15 cellular contexts compared by ENCODE assay signal in the genomic region with DNA sequence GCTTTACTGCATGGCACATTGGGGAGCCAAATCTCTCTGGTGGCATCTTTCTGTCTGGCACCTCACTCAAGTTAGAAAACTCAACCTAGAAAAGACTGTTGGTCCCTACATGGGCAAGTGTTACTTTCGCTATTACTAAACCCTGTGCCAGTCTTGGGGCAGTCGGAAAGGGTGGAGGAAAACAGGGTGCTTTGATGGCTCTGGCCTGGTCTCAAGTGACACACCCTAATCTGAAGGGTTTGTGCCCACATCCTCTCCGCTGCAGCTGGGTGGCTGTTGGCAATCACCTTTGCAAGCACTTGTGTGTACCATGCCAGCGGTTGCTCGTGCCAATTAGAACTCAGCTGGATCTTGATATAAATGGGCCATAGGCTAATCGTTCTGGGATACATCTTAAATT.
DNase-seq lines count a peak whose midpoint lies in the region; ATAC-seq and TF ChIP-seq lines count a peak whose summit lies in the region.
"Had no signal": no experiment of that assay in that cellular context is flagged by ENCODE, and none has a peak within 500 bp of the region (broad histone marks: within the 10 kb centered on the region; RNA-seq: fewer than 3 reads in every experiment).

No MANE protein-coding gene starts in this region.

- H3K9me3 ChIP-seq in CD4-positive, CD25-positive, alpha-beta regulatory T cell (ENCODE audit: control insufficient read depth in 2 of 2, low read length in 2 of 2), result no peaks in the 10 kb centered on the region
- H3K9me3 ChIP-seq in left lung, result no peaks in the 10 kb centered on the region
- H3K9me3 ChIP-seq: heart right ventricle had no signal

- H3K27ac Mint-ChIP-seq in CD4-positive, CD25-positive, alpha-beta regulatory T cell, result peak overlapping the region; percentile 95 to 96 (median 96)
- H3K27ac Mint-ChIP-seq in activated CD4-positive, alpha-beta memory T cell treated with anti-CD3 and anti-CD28 coated beads for 36 hours, result peak overlapping the region; percentile 81
- H3K27ac Mint-ChIP-seq in nephron progenitor cell, result no peak overlapping the region

- ATAC-seq in CD4-positive, CD25-positive, alpha-beta regulatory T cell (ENCODE audit: low read depth in 2 of 2), result peak; percentile 74 to 79
- peak; percentile 66 for ATAC-seq in left lung
- no peak for ATAC-seq in GM21529 (IDR thresholded peaks at IDR 0.05; ENCODE audit: unreplicated experiment)
- ATAC-seq in GM18858 (IDR thresholded peaks at IDR 0.05; ENCODE audit: unreplicated experiment), result no peak
- no peak for ATAC-seq in left ventricle myocardium superior

- POLR2A ChIA-PET in activated CD4-positive, alpha-beta memory T cell treated with anti-CD3 and anti-CD28 coated beads for 36 hours (lab: Charles Lee), result interaction anchor here (0.6 to 2.9 kb wide), 3 partner anchors 8 to 36 kb away, joined by 3 to 16 read pairs (median 3); no protein-coding TSS in a partner anchor

- H3K27ac ChIP-seq in CD4-positive, CD25-positive, alpha-beta regulatory T cell (ENCODE audit: insufficient read depth, low read length, poor library complexity, severe bottlenecking), result peak overlapping the region; percentile 90
- H3K27ac ChIP-seq in left lung, result no peak overlapping the region
- H3K27ac ChIP-seq: PC-9 had no signal

- CTCF ChIA-PET in activated CD4-positive, alpha-beta memory T cell treated with anti-CD3 and anti-CD28 coated beads for 36 hours (lab: Charles Lee), result interaction anchor here (0.8 to 1.4 kb wide), 2 partner anchors 16 to 109 kb away, joined by 3 to 5 read pairs; no protein-coding TSS in a partner anchor

- H3K27me3 ChIP-seq in CD4-positive, CD25-positive, alpha-beta regulatory T cell (ENCODE audit: control insufficient read depth, insufficient read depth, low read length), result no peaks in the 10 kb centered on the region
- no peaks in the 10 kb centered on the region for H3K27me3 ChIP-seq in left lung
- H3K27me3 ChIP-seq: heart right ventricle had no signal

- H3K36me3 ChIP-seq in CD4-positive, CD25-positive, alpha-beta regulatory T cell (ENCODE audit: control insufficient read depth, insufficient read depth, low read length), result no peaks in the 10 kb centered on the region
- no peaks in the 10 kb centered on the region for H3K36me3 ChIP-seq in left lung
- H3K36me3 ChIP-seq: heart right ventricle had no signal

- peaks cover 99% of the 10 kb centered on the region for H3K4me1 ChIP-seq in CD4-positive, CD25-positive, alpha-beta regulatory T cell (ENCODE audit: control insufficient read depth, insufficient read depth, low read length, poor library complexity, severe bottlenecking)
- peaks cover 13 to 20% of the 10 kb centered on the region in 2 donors for H3K4me1 ChIP-seq in left lung

- H3K4me1 Mint-ChIP-seq in CD4-positive, CD25-positive, alpha-beta regulatory T cell, result peaks cover 40 to 99% (median 85%) of the 10 kb centered on the region in 4 donors
- H3K4me1 Mint-ChIP-seq in activated CD4-positive, alpha-beta memory T cell treated with anti-CD3 and anti-CD28 coated beads for 36 hours (ENCODE audit: low read depth), result peaks cover 95% of the 10 kb centered on the region
- H3K4me1 Mint-ChIP-seq in nephron progenitor cell, result peaks cover 35% of the 10 kb centered on the region

- intact Hi-C loops in activated CD4-positive, alpha-beta memory T cell treated with anti-CD3 and anti-CD28 coated beads for 36 hours (cut with micrococcal nuclease), result loop anchor here (1.0 to 5.0 kb wide), 3 partner anchors 130 to 741 kb away; partner anchors contain the start of gene ITGB1
- intact Hi-C loops in left lung (cut with DNase I), result no loop called here
- intact Hi-C loops in left ventricle myocardium superior (cut with micrococcal nuclease), result no loop called here

- H3K9me3 Mint-ChIP-seq in CD4-positive, CD25-positive, alpha-beta regulatory T cell, result peaks cover 0 to 2% (median 0%) of the 10 kb centered on the region in 7 donors
- H3K9me3 Mint-ChIP-seq in activated CD4-positive, alpha-beta memory T cell treated with anti-CD3 and anti-CD28 coated beads for 36 hours, result no peaks in the 10 kb centered on the region
- no peaks in the 10 kb centered on the region for H3K9me3 Mint-ChIP-seq in nephron progenitor cell
- H3K9me3 Mint-ChIP-seq: nephron had no signal

- peak overlapping the region; percentile 78 to 94 (median 82) for H3K4me3 Mint-ChIP-seq in CD4-positive, CD25-positive, alpha-beta regulatory T cell
- H3K4me3 Mint-ChIP-seq in activated CD4-positive, alpha-beta memory T cell treated with anti-CD3 and anti-CD28 coated beads for 36 hours, result peak overlapping the region; percentile 1
- H3K4me3 Mint-ChIP-seq in nephron progenitor cell, result no peak overlapping the region
- H3K4me3 Mint-ChIP-seq: nephron had no signal

- peak overlapping the region; percentile 80 for H3K4me3 ChIP-seq in CD4-positive, CD25-positive, alpha-beta regulatory T cell (ENCODE audit: low read depth, low read length)
- H3K4me3 ChIP-seq in GM12865 (ENCODE audit: low read depth, low read length) (no peak overlapping the region), left lung (no peak overlapping the region)
- H3K4me3 ChIP-seq: heart right ventricle, PC-9 had no signal

- peak; percentile 63 to 99 (median 81) for DNase-seq in CD4-positive, CD25-positive, alpha-beta regulatory T cell
- DNase-seq in GM12865 (ENCODE audit: low read depth) (peak; percentile 22), left lung (peak in 1 of 2 donors; percentile 56), nephron progenitor cell (no peak), left ventricle myocardium superior (no peak)
- DNase-seq in activated CD4-positive, alpha-beta memory T cell treated with anti-CD3 and anti-CD28 coated beads for 36 hours, result peak; percentile 74
- DNase-seq: amniotic stem cell, erythroblast, heart right ventricle, NCI-H187 treated with DMSO at 0.1 percent for 48 hours, NCI-H510A, PC-9 had no signal

- no peaks in the 10 kb centered on the region for H3K27me3 Mint-ChIP-seq in CD4-positive, CD25-positive, alpha-beta regulatory T cell
- H3K27me3 Mint-ChIP-seq in activated CD4-positive, alpha-beta memory T cell treated with anti-CD3 and anti-CD28 coated beads for 36 hours, result peaks cover 4% of the 10 kb centered on the region
- H3K27me3 Mint-ChIP-seq in nephron progenitor cell (ENCODE audit: low read depth, poor library complexity), result peaks cover 3% of the 10 kb centered on the region

- TF ChIP-seq CTCF in GM12865 (IDR thresholded peaks at IDR 0.05; ENCODE audit: insufficient read depth, low read depth, low read length, missing control alignments) (no peak), left lung (IDR thresholded peaks at IDR 0.05) (no peak), nephron progenitor cell (IDR thresholded peaks at IDR 0.05) (no peak)

- no peaks in the 10 kb centered on the region for H3K36me3 Mint-ChIP-seq in CD4-positive, CD25-positive, alpha-beta regulatory T cell
- peaks cover 7% of the 10 kb centered on the region for H3K36me3 Mint-ChIP-seq in activated CD4-positive, alpha-beta memory T cell treated with anti-CD3 and anti-CD28 coated beads for 36 hours
- H3K36me3 Mint-ChIP-seq in nephron progenitor cell (ENCODE audit: low read depth), result no peaks in the 10 kb centered on the region

Comparison
In these comparisons a context has a peak if more than half of its experiments do, and no peak if none do; other contexts are left out.
1. ATAC-seq: peak in CD4-positive, CD25-positive, alpha-beta regulatory T cell (2 of 2) and left lung (single experiment); none in GM21529 (single experiment), GM18858 (single experiment) and left ventricle myocardium superior (single experiment).
2. DNase-seq: peak in CD4-positive, CD25-positive, alpha-beta regulatory T cell (3 of 3), GM12865 (single experiment) and activated CD4-positive, alpha-beta memory T cell treated with anti-CD3 and anti-CD28 coated beads for 36 hours (single experiment); none in nephron progenitor cell (single experiment) and left ventricle myocardium superior (single experiment).